1 cellular context compared by ENCODE assay signal in genomic region chr17:79732804-79733691, GRCh38.
TF ChIP-seq lines count a peak whose summit lies in the region.

No MANE protein-coding gene starts in this region.

TF ChIP-seq in HepG2, 621 proteins besides CTCF, POLR2A, EP300 and RAD21 (continued from another document and continues in another):
- TF ChIP-seq SNAPC4 (CRISPR knock-in tag; IDR thresholded peaks at IDR 0.05) (no peak), ZNF780A (CRISPR knock-in tag; IDR thresholded peaks at IDR 0.05) (no peak), SMAD9 (CRISPR knock-in tag; IDR thresholded peaks at IDR 0.05) (no peak), CSRNP2 (CRISPR knock-in tag; conservative IDR thresholded peaks at IDR 0.05; ENCODE audit: low read depth) (no peak), ZFP91 (CRISPR knock-in tag; IDR thresholded peaks at IDR 0.05; ENCODE audit: borderline replicate concordance) (peak; percentile 56; the same call in 1 of the 2 replicates), RAD51 (IDR thresholded peaks at IDR 0.05; ENCODE audit: borderline replicate concordance) (no peak), RBFOX2 (IDR thresholded peaks at IDR 0.05; ENCODE audit: low read depth, low read length) (no peak), HIVEP1 (CRISPR knock-in tag; IDR thresholded peaks at IDR 0.05) (no peak; the same call in 1 of the 2 replicates), MXI1 (IDR thresholded peaks at IDR 0.05; ENCODE audit: borderline replicate concordance, low read depth, low read length) (peak; percentile 68; the same call in 2 of the 3 replicates), KLF16 (CRISPR knock-in tag; IDR thresholded peaks at IDR 0.05) (peak in 1 of 2 experiments; percentile 76; a peak in 2 of 4 replicates), RBAK (CRISPR knock-in tag; IDR thresholded peaks at IDR 0.05) (no peak), ZNF839 (CRISPR knock-in tag; IDR thresholded peaks at IDR 0.05; ENCODE audit: borderline replicate concordance) (no peak), KLF9 (CRISPR knock-in tag; IDR thresholded peaks at IDR 0.05; ENCODE audit: low read depth) (no peak), ZNF180 (CRISPR knock-in tag; IDR thresholded peaks at IDR 0.05; ENCODE audit: borderline replicate concordance, low read depth) (no peak), RARA (CRISPR knock-in tag; IDR thresholded peaks at IDR 0.05) (peak; percentile 77), ZNF713 (CRISPR knock-in tag; IDR thresholded peaks at IDR 0.05) (no peak), BCLAF1 (IDR thresholded peaks at IDR 0.05) (no peak), ARID4A (CRISPR knock-in tag; IDR thresholded peaks at IDR 0.05; ENCODE audit: borderline replicate concordance) (peak; percentile 74), DMAP1 (CRISPR knock-in tag; IDR thresholded peaks at IDR 0.05) (peak; percentile 62; the same call in 1 of the 2 replicates), ZBTB37 (CRISPR knock-in tag; IDR thresholded peaks at IDR 0.05) (no peak), REL (CRISPR knock-in tag; conservative IDR thresholded peaks at IDR 0.05) (no peak), HNRNPLL (IDR thresholded peaks at IDR 0.05; ENCODE audit: low read depth, low read length, poor library complexity, severe bottlenecking) (no peak), FOXO4 (CRISPR knock-in tag; conservative IDR thresholded peaks at IDR 0.05) (no peak), ZNF773 (CRISPR knock-in tag; IDR thresholded peaks at IDR 0.05; ENCODE audit: borderline replicate concordance) (no peak), SETDB1 (CRISPR knock-in tag; IDR thresholded peaks at IDR 0.05; ENCODE audit: borderline replicate concordance) (no peak), HMGXB3 (CRISPR knock-in tag; IDR thresholded peaks at IDR 0.05; ENCODE audit: borderline replicate concordance) (0 out of 2 replicates have a peak, but pooled peaks have one; percentile 37), SP140L (CRISPR knock-in tag; IDR thresholded peaks at IDR 0.05; ENCODE audit: borderline replicate concordance) (0 out of 2 replicates have a peak, but pooled peaks have one; percentile 26)
